ENCODE assay signal across 11 cellular contexts in genomic region chr17:784143-784542, GRCh38. TPM values are rescaled to one million over a fixed set of nuclear protein-coding genes. Genes with fewer than 3 reads are reported as not detected.
DNase-seq lines count a peak whose midpoint lies in the region; ATAC-seq, FAIRE-seq and TF ChIP-seq lines count a peak whose summit lies in the region.
"Had no signal": no experiment of that assay in that cellular context is flagged by ENCODE, and none has a peak within 500 bp of the region (broad histone marks: within the 10 kb centered on the region; RNA-seq: fewer than 3 reads in every experiment).

No MANE protein-coding gene starts in this region.

- H3K9me3 Mint-ChIP-seq in activated T-cell treated with anti-CD3 and anti-CD28 coated beads, Interleukin-2, amount 50 U/mL, for 4 hours, result no peaks in the 10 kb centered on the region

- no peak for TF ChIP-seq POLR2A in vagina (IDR thresholded peaks at IDR 0.05)

- peaks cover 12% of the 10 kb centered on the region for H3K36me3 Mint-ChIP-seq in activated T-cell treated with anti-CD3 and anti-CD28 coated beads, Interleukin-2, amount 50 U/mL, for 4 hours (ENCODE audit: insufficient read depth)

- H3K9me3 ChIP-seq in endocrine pancreas (ENCODE audit: control insufficient read depth, low read length) (no peaks in the 10 kb centered on the region), skeletal muscle satellite cell (replicated peaks; ENCODE audit: low read length) (no peaks in the 10 kb centered on the region), vagina (no peaks in the 10 kb centered on the region), tibial artery (no peaks in the 10 kb centered on the region)

- no peak for ATAC-seq in activated T-cell treated with anti-CD3 and anti-CD28 coated beads, Interleukin-2, amount 50 U/mL, for 4 hours

- TF ChIP-seq CTCF in vagina (IDR thresholded peaks at IDR 0.05), result no peak
- no peak for TF ChIP-seq CTCF in tibial artery (IDR thresholded peaks at IDR 0.05)

- H3K4me3 Mint-ChIP-seq in activated T-cell treated with anti-CD3 and anti-CD28 coated beads, Interleukin-2, amount 50 U/mL, for 4 hours, result peak overlapping the region; percentile 97

- H3K9ac ChIP-seq in endocrine pancreas (ENCODE audit: control insufficient read depth, insufficient read depth, low read length) (no peak overlapping the region), skeletal muscle satellite cell (ENCODE audit: low read depth, low read length) (no peak overlapping the region)

- H3K36me3 ChIP-seq in endocrine pancreas (ENCODE audit: control insufficient read depth, insufficient read depth, low read length) (peaks cover 2% of the 10 kb centered on the region), skeletal muscle satellite cell (ENCODE audit: insufficient read depth, low read length) (peaks cover 17% of the 10 kb centered on the region), vagina (peaks cover 0 to 19% of the 10 kb centered on the region in 2 donors), tibial artery (peaks cover 16 to 28% (median 18%) of the 10 kb centered on the region in 3 donors)

- H3K27ac ChIP-seq in vagina (no peak overlapping the region), tibial artery (no peak overlapping the region)
- H3K27ac ChIP-seq: brain microvascular endothelial cell had no signal

- H3K4me1 ChIP-seq in endocrine pancreas (ENCODE audit: control insufficient read depth, insufficient read depth, low read length) (peaks cover 16% of the 10 kb centered on the region), skeletal muscle satellite cell (ENCODE audit: control insufficient read depth, insufficient read depth, low read length) (peaks cover 13% of the 10 kb centered on the region), vagina (peaks cover 37% of the 10 kb centered on the region), tibial artery (peaks cover 0 to 25% (median 20%) of the 10 kb centered on the region in 4 donors)

- H3K27me3 ChIP-seq in endocrine pancreas (ENCODE audit: control insufficient read depth, insufficient read depth, low read length) (no peaks in the 10 kb centered on the region), skeletal muscle satellite cell (ENCODE audit: control insufficient read depth, insufficient read depth, low read length) (no peaks in the 10 kb centered on the region), vagina (no peaks in the 10 kb centered on the region), tibial artery (no peaks in the 10 kb centered on the region)
- H3K27me3 ChIP-seq: brain microvascular endothelial cell had no signal

- no peaks in the 10 kb centered on the region for H3K27me3 Mint-ChIP-seq in activated T-cell treated with anti-CD3 and anti-CD28 coated beads, Interleukin-2, amount 50 U/mL, for 4 hours (ENCODE audit: low read depth)

- peaks cover 31% of the 10 kb centered on the region for H3K4me1 Mint-ChIP-seq in activated T-cell treated with anti-CD3 and anti-CD28 coated beads, Interleukin-2, amount 50 U/mL, for 4 hours (ENCODE audit: low read depth)

- no peak for DNase-seq in activated T-cell treated with anti-CD3 and anti-CD28 coated beads, Interleukin-2, amount 50 U/mL, for 4 hours
- DNase-seq in activated T-cell treated with anti-CD3 and anti-CD28 coated beads, Interleukin-2, amount 50 U/mL, for 48 hours, result no peak
- DNase-seq in RCC 7860 (ENCODE audit: low spot score) (peak; percentile 30), vagina (ENCODE audit: extremely low spot score in 2 of 2) (no peak), NCI-H2227 treated with DMSO at 0.1 percent for 48 hours (lab: John Stamatoyannopoulos, UW) (no peak), tibial artery (no peak)
- DNase-seq: brain microvascular endothelial cell; SHP77 treated with DMSO at 0.1 percent for 48 hours; stimulated activated CD4-positive, alpha-beta T cell treated with anti-CD3 and anti-CD28 coated beads, Interleukin-15, amount 100 ng/mL, for 24 hours had no signal

- H3K4me3 ChIP-seq in endocrine pancreas (ENCODE audit: control insufficient read depth, insufficient read depth, low read length) (peak overlapping the region; percentile 4), skeletal muscle satellite cell (ENCODE audit: low read length) (no peak overlapping the region), vagina (no peak overlapping the region), tibial artery (no peak overlapping the region)

- peak overlapping the region; percentile 89 for H3K4me2 ChIP-seq in skeletal muscle satellite cell (ENCODE audit: low read length)

- intact Hi-C loops in vagina (cut with DNase I), result no loop called here
- intact Hi-C loops in tibial artery (cut with DNase I; ENCODE audit: low total_unique reads), result no loop called here

- FAIRE-seq in RCC 7860 (lab: Jason Lieb, UNC), result no peak

RNA-seq across cellular contexts. Expression of gene MRM3, which starts 2.0 kb away (rescaled TPM):
- 10 to 100 TPM; 42.3 to 46.9 (median 44.4) TPM for total RNA-seq in activated T-cell treated with anti-CD3 and anti-CD28 coated beads, Interleukin-2, amount 50 U/mL, for 4 hours
- 23.6 and 27.1 TPM in 2 replicates for total RNA-seq in skeletal muscle satellite cell (2012; rRNA removed)
- total RNA-seq in vagina, result 3.7 TPM

RNA-seq across cellular contexts. Expression of gene GLOD4, which starts 2.1 kb away (rescaled TPM):
- 10 to 100 TPM; 63.7 to 71.9 (median 69.7) TPM for total RNA-seq in activated T-cell treated with anti-CD3 and anti-CD28 coated beads, Interleukin-2, amount 50 U/mL, for 4 hours
- 45.9 and 46.9 TPM in 2 replicates for total RNA-seq in skeletal muscle satellite cell (2012; rRNA removed)
- total RNA-seq in vagina, result 36.8 TPM

RNA-seq across cellular contexts. Expression of gene GEMIN4, which starts 32.1 kb away (rescaled TPM):
- 10 to 100 TPM; 71.6 to 86.8 (median 79.5) TPM for total RNA-seq in activated T-cell treated with anti-CD3 and anti-CD28 coated beads, Interleukin-2, amount 50 U/mL, for 4 hours
- total RNA-seq in skeletal muscle satellite cell (2012; rRNA removed), result 17.5 and 21.0 TPM in 2 replicates
- total RNA-seq in vagina, result 22.3 TPM

RNA-seq across cellular contexts. Expression of gene TLCD3A, which starts 51.7 kb away (rescaled TPM):
- total RNA-seq in activated T-cell treated with anti-CD3 and anti-CD28 coated beads, Interleukin-2, amount 50 U/mL, for 4 hours, result 10 to 100 TPM in 1 of 3 donors, 1 to 10 TPM in 2; 7.0 to 11.5 (median 7.6) TPM
- total RNA-seq in skeletal muscle satellite cell (2012; rRNA removed), result 30.9 and 36.0 TPM in 2 replicates
- total RNA-seq in vagina, result 18.7 TPM
